In genomic region chr13:35164324-35164932, GRCh38 we compare ENCODE assay signal across 8 cellular contexts.
A peak's percentile ranks its signal among the peaks of the same experiment; 100 is the strongest.
DNase-seq lines count a peak whose midpoint lies in the region; ATAC-seq and TF ChIP-seq lines count a peak whose summit lies in the region.

No MANE protein-coding gene starts in this region.

- no peak overlapping the region for H3K27ac ChIP-seq in CD4-positive, CD25-positive, alpha-beta regulatory T cell (ENCODE audit: insufficient read depth, low read length, poor library complexity, severe bottlenecking)
- no peak overlapping the region for H3K27ac ChIP-seq in tibial nerve

- H3K9ac ChIP-seq in adipocyte (ENCODE audit: low read length): no peak overlapping the region

- no peak for TF ChIP-seq POLR2A in tibial nerve (IDR thresholded peaks at IDR 0.05)

- no peaks in the 10 kb centered on the region for H3K9me3 Mint-ChIP-seq in CD4-positive, CD25-positive, alpha-beta regulatory T cell

- H3K36me3 ChIP-seq in CD4-positive, CD25-positive, alpha-beta regulatory T cell (ENCODE audit: control insufficient read depth, insufficient read depth, low read length): no peaks in the 10 kb centered on the region
- H3K36me3 ChIP-seq in adipocyte (ENCODE audit: control insufficient read depth, insufficient read depth, low read length, severe bottlenecking) (no peaks in the 10 kb centered on the region), tibial nerve (no peaks in the 10 kb centered on the region)

- H3K9me3 ChIP-seq in CD4-positive, CD25-positive, alpha-beta regulatory T cell (ENCODE audit: control insufficient read depth in 2 of 2, low read length in 2 of 2): no peaks in the 10 kb centered on the region
- H3K9me3 ChIP-seq in adipocyte (ENCODE audit: control insufficient read depth, low read length): no peaks in the 10 kb centered on the region
- H3K9me3 ChIP-seq in tibial nerve: no peaks in the 10 kb centered on the region

- peaks cover 0 to 7% (median 4%) of the 10 kb centered on the region in 4 donors for H3K4me1 Mint-ChIP-seq in CD4-positive, CD25-positive, alpha-beta regulatory T cell

- TF ChIP-seq CTCF in tibial nerve (IDR thresholded peaks at IDR 0.05): peak; percentile 59 to 73 (median 63)

- TF ChIP-seq EP300 in tibial nerve (IDR thresholded peaks at IDR 0.05): no peak

- DNase-seq in CD4-positive, CD25-positive, alpha-beta regulatory T cell: peak in 2 of 3 donors; percentile 19 to 39
- DNase-seq in NCI-H2081 (lab: John Stamatoyannopoulos, UW) (peak; percentile 31 to 41), adipocyte (ENCODE audit: low read depth) (peak; percentile 83), iPS-NIHi11 (ENCODE audit: low spot score) (peak; percentile 36), tibial nerve (ENCODE audit: low spot score in 2 of 2) (no peak), activated gamma-delta T cell (lab: John Stamatoyannopoulos, UW) (no peak)

- no peak overlapping the region for H3K4me3 ChIP-seq in CD4-positive, CD25-positive, alpha-beta regulatory T cell (ENCODE audit: low read depth, low read length)
- H3K4me3 ChIP-seq in adipocyte (ENCODE audit: low read length): no peak overlapping the region
- no peak overlapping the region for H3K4me3 ChIP-seq in tibial nerve

- no peak for ATAC-seq in CD4-positive, CD25-positive, alpha-beta regulatory T cell (ENCODE audit: low read depth in 2 of 2)
- ATAC-seq in GM18907 (IDR thresholded peaks at IDR 0.05; ENCODE audit: unreplicated experiment) (peak; percentile 84), HG03045 (IDR thresholded peaks at IDR 0.05; ENCODE audit: unreplicated experiment) (peak; percentile 83)

- no peak overlapping the region for H3K4me3 Mint-ChIP-seq in CD4-positive, CD25-positive, alpha-beta regulatory T cell

- no peak overlapping the region for H3K27ac Mint-ChIP-seq in CD4-positive, CD25-positive, alpha-beta regulatory T cell

- no peaks in the 10 kb centered on the region for H3K27me3 ChIP-seq in CD4-positive, CD25-positive, alpha-beta regulatory T cell (ENCODE audit: control insufficient read depth, insufficient read depth, low read length)
- H3K27me3 ChIP-seq in adipocyte (replicated peaks; ENCODE audit: control insufficient read depth, insufficient read depth, low read length) (no peaks in the 10 kb centered on the region), tibial nerve (no peaks in the 10 kb centered on the region)

- no peaks in the 10 kb centered on the region for H3K36me3 Mint-ChIP-seq in CD4-positive, CD25-positive, alpha-beta regulatory T cell

- H3K4me1 ChIP-seq in CD4-positive, CD25-positive, alpha-beta regulatory T cell (ENCODE audit: control insufficient read depth, insufficient read depth, low read length, poor library complexity, severe bottlenecking): no peaks in the 10 kb centered on the region
- H3K4me1 ChIP-seq in adipocyte (ENCODE audit: control insufficient read depth, insufficient read depth, low read length): no peaks in the 10 kb centered on the region
- peaks cover 0 to 19% (median 1%) of the 10 kb centered on the region in 4 donors for H3K4me1 ChIP-seq in tibial nerve

- no peaks in the 10 kb centered on the region for H3K27me3 Mint-ChIP-seq in CD4-positive, CD25-positive, alpha-beta regulatory T cell

Comparison
In these comparisons a context has a peak if more than half of its experiments do, and no peak if none do; other contexts are left out.
1. ATAC-seq: peak in GM18907 (single experiment) and HG03045 (single experiment); none in CD4-positive, CD25-positive, alpha-beta regulatory T cell (0 of 2).
2. DNase-seq: peak in CD4-positive, CD25-positive, alpha-beta regulatory T cell (2 of 3), NCI-H2081 (2 of 2), adipocyte (single experiment) and iPS-NIHi11 (single experiment); none in tibial nerve (0 of 2) and activated gamma-delta T cell (single experiment).